2 cellular contexts compared by ENCODE assay signal in genomic region chr4:80342684-80343083, GRCh38. TPM values are rescaled to one million over a fixed set of nuclear protein-coding genes. Genes with fewer than 3 reads are reported as not detected.
"Had no signal": no experiment of that assay in that cellular context is flagged by ENCODE, and none has a peak within 500 bp of the region (broad histone marks: within the 10 kb centered on the region; RNA-seq: fewer than 3 reads in every experiment).

No MANE protein-coding gene starts in this region.

RNA-seq across cellular contexts. Expression of gene CFAP299, which starts 7.2 kb away (rescaled TPM):
- total RNA-seq: M059J, NCI-H460 had no signal
